8 cellular contexts compared by ENCODE assay signal in the genomic region with DNA sequence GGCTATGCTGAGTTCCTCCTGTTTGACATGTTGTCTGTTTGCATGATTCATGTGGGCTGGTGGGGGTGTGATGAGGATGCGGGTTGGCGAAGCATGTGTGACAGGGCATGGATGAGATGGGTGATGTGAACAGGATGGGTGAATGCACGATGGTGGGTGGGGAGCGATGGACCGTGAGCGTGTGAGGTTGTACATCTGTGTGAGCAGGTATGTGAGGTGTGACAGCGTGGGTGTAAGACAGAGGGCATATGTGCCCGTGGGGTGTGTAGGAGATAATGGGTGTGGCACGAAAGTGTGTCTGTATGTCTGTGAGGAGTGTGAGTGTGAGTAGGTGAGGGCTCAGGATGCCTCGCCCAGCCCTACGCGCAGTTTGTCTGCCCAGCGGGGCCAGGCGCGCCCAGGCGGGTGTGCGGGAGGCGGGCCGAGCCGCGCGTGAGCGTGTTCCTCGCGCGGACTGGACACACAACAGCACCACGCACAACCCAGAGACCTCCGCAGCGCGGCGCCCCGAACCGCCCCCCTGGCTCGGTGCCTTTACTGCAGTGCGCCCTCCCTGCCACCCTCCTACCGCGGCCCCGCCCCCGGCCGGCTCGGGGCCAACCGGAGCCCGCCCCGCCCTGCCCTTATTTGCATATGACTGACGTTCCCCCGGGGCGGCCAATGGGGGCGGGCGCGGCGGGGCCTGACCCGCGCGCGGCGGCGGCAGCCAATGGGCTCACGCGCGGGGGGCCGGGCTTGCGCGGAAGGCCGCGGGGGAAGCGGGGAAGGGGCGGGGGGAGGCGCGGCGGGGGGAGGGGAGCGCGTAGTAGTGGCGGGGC. TPM values are rescaled to one million over a fixed set of nuclear protein-coding genes. Genes with fewer than 3 reads are reported as not detected.
A peak's percentile ranks its signal among the peaks of the same experiment; 100 is the strongest.
DNase-seq lines count a peak whose midpoint lies in the region; ATAC-seq and TF ChIP-seq lines count a peak whose summit lies in the region.

No MANE protein-coding gene starts in this region.

- H3K27me3 Mint-ChIP-seq in activated T-helper 1 cell treated with anti-CD3 and anti-CD28 coated beads, Interleukin-12 subunit alpha, Interleukin-12 subunit beta, Interleukin-2, Interleukin-4 antibody, amounts not matched to agents 30 ng/mL and 10 ng/mL and 1 ng/mL, durations not matched to agents 14 hours and 24 hours and 36 hours (ENCODE audit: insufficient read depth) = no peaks in the 10 kb centered on the region
- H3K27me3 Mint-ChIP-seq in natural killer cell treated with Interleukin-12 subunit alpha and Interleukin-12 subunit beta and Interleukin-15 and Interleukin-18, amount 100 ng/mL, for 72 hours = no peaks in the 10 kb centered on the region

- DNase-seq in DMS79 treated with DMSO at 0.1 percent for 48 hours (lab: John Stamatoyannopoulos, UW) (peak; percentile 84), Peyer's patch (peak; percentile 96 to 98 (median 98)), fibroblast of pulmonary artery (ENCODE audit: low read depth) (peak; percentile 92)
- peak; percentile 92 for DNase-seq in activated T-helper 1 cell treated with anti-CD3 and anti-CD28 coated beads, Interleukin-12 subunit alpha, Interleukin-12 subunit beta, Interleukin-2, Interleukin-4 antibody, amounts not matched to agents 30 ng/mL and 10 ng/mL and 1 ng/mL, durations not matched to agents 14 hours and 24 hours and 36 hours (ENCODE audit: low spot score)
- DNase-seq in natural killer cell treated with Interleukin-12 subunit alpha and Interleukin-12 subunit beta and Interleukin-15 and Interleukin-18, amount 100 ng/mL, for 72 hours (ENCODE audit: low spot score) = peak; percentile 97
- peak; percentile 93 to 99 (median 96) for DNase-seq in stimulated activated naive CD4-positive, alpha-beta T cell (lab: John Stamatoyannopoulos, UW)

- peak overlapping the region; percentile 50; the same call in 1 of the 2 replicates for H2AFZ ChIP-seq in KMS-11 (ENCODE audit: low read depth)

- H3K9ac ChIP-seq in KMS-11 = no peak overlapping the region; the same call in 1 of the 2 replicates

- H3K4me1 ChIP-seq in KMS-11 (ENCODE audit: low read depth, poor library complexity, severe bottlenecking) (peaks cover 56% of the 10 kb centered on the region), Peyer's patch (peaks cover 14 to 69% (median 49%) of the 10 kb centered on the region in 4 donors)

- no peaks in the 10 kb centered on the region for H4K20me1 ChIP-seq in KMS-11 (ENCODE audit: insufficient read depth)

- H3K9me3 Mint-ChIP-seq in activated T-helper 1 cell treated with anti-CD3 and anti-CD28 coated beads, Interleukin-12 subunit alpha, Interleukin-12 subunit beta, Interleukin-2, Interleukin-4 antibody, amounts not matched to agents 30 ng/mL and 10 ng/mL and 1 ng/mL, durations not matched to agents 14 hours and 24 hours and 36 hours = no peaks in the 10 kb centered on the region
- no peaks in the 10 kb centered on the region for H3K9me3 Mint-ChIP-seq in natural killer cell treated with Interleukin-12 subunit alpha and Interleukin-12 subunit beta and Interleukin-15 and Interleukin-18, amount 100 ng/mL, for 72 hours

- H3K4me3 ChIP-seq in KMS-11 (IDR thresholded peaks at IDR 0.05; ENCODE audit: insufficient read depth, low read depth, low read length) = no peak overlapping the region
- peak overlapping the region; percentile 55 to 89 (median 72) for H3K4me3 ChIP-seq in Peyer's patch
- peak overlapping the region; percentile 43 for H3K4me3 ChIP-seq in fibroblast of pulmonary artery (replicated peaks; ENCODE audit: low read depth, low read length)

- intact Hi-C loops in activated T-helper 1 cell treated with anti-CD3 and anti-CD28 coated beads, Interleukin-12 subunit alpha, Interleukin-12 subunit beta, Interleukin-2, Interleukin-4 antibody, amounts not matched to agents 30 ng/mL and 10 ng/mL and 1 ng/mL, durations not matched to agents 14 hours and 24 hours and 36 hours (cut with micrococcal nuclease) = loop anchor here (1.0 to 5.0 kb wide), 12 partner anchors 15 to 206 kb away; a partner anchor contains a TSS

- H3K79me2 ChIP-seq in KMS-11 (ENCODE audit: insufficient read depth, low read depth) = no peaks in the 10 kb centered on the region

- no peak overlapping the region for H3K4me3 Mint-ChIP-seq in activated T-helper 1 cell treated with anti-CD3 and anti-CD28 coated beads, Interleukin-12 subunit alpha, Interleukin-12 subunit beta, Interleukin-2, Interleukin-4 antibody, amounts not matched to agents 30 ng/mL and 10 ng/mL and 1 ng/mL, durations not matched to agents 14 hours and 24 hours and 36 hours
- no peak overlapping the region for H3K4me3 Mint-ChIP-seq in natural killer cell treated with Interleukin-12 subunit alpha and Interleukin-12 subunit beta and Interleukin-15 and Interleukin-18, amount 100 ng/mL, for 72 hours

- TF ChIP-seq CTCF in KMS-11 (conservative IDR thresholded peaks at IDR 0.05; ENCODE audit: low read depth, low read length) = no peak
- no peak for TF ChIP-seq CTCF in Peyer's patch (IDR thresholded peaks at IDR 0.05)
- no peak for TF ChIP-seq CTCF in fibroblast of pulmonary artery (IDR thresholded peaks at IDR 0.05; ENCODE audit: low read length, missing control alignments)

- peaks cover 8% of the 10 kb centered on the region for H3K36me3 Mint-ChIP-seq in activated T-helper 1 cell treated with anti-CD3 and anti-CD28 coated beads, Interleukin-12 subunit alpha, Interleukin-12 subunit beta, Interleukin-2, Interleukin-4 antibody, amounts not matched to agents 30 ng/mL and 10 ng/mL and 1 ng/mL, durations not matched to agents 14 hours and 24 hours and 36 hours (ENCODE audit: low read depth)
- no peaks in the 10 kb centered on the region for H3K36me3 Mint-ChIP-seq in natural killer cell treated with Interleukin-12 subunit alpha and Interleukin-12 subunit beta and Interleukin-15 and Interleukin-18, amount 100 ng/mL, for 72 hours

- H3K27ac ChIP-seq in KMS-11 = no peak overlapping the region
- peak overlapping the region; percentile 89 to 99 (median 96) for H3K27ac ChIP-seq in Peyer's patch

- peaks cover 46% of the 10 kb centered on the region for H3K4me1 Mint-ChIP-seq in activated T-helper 1 cell treated with anti-CD3 and anti-CD28 coated beads, Interleukin-12 subunit alpha, Interleukin-12 subunit beta, Interleukin-2, Interleukin-4 antibody, amounts not matched to agents 30 ng/mL and 10 ng/mL and 1 ng/mL, durations not matched to agents 14 hours and 24 hours and 36 hours (ENCODE audit: low read depth)
- H3K4me1 Mint-ChIP-seq in natural killer cell treated with Interleukin-12 subunit alpha and Interleukin-12 subunit beta and Interleukin-15 and Interleukin-18, amount 100 ng/mL, for 72 hours (ENCODE audit: low read depth in 2 of 2) = peaks cover 33 to 35% of the 10 kb centered on the region in 2 donors

- TF ChIP-seq POLR2A in Peyer's patch (IDR thresholded peaks at IDR 0.05) = peak in 1 of 2 donors; percentile 53

- peak; percentile 38 for ATAC-seq in GM21786 (IDR thresholded peaks at IDR 0.05; ENCODE audit: unreplicated experiment)
- ATAC-seq in natural killer cell treated with Interleukin-12 subunit alpha and Interleukin-12 subunit beta and Interleukin-15 and Interleukin-18, amount 100 ng/mL, for 72 hours = peak; percentile 83 to 90

- H3K4me2 ChIP-seq in KMS-11 = peak overlapping the region; percentile 68

- H3K27ac Mint-ChIP-seq in activated T-helper 1 cell treated with anti-CD3 and anti-CD28 coated beads, Interleukin-12 subunit alpha, Interleukin-12 subunit beta, Interleukin-2, Interleukin-4 antibody, amounts not matched to agents 30 ng/mL and 10 ng/mL and 1 ng/mL, durations not matched to agents 14 hours and 24 hours and 36 hours = no peak overlapping the region
- H3K27ac Mint-ChIP-seq in natural killer cell treated with Interleukin-12 subunit alpha and Interleukin-12 subunit beta and Interleukin-15 and Interleukin-18, amount 100 ng/mL, for 72 hours = no peak overlapping the region

- no peaks in the 10 kb centered on the region for H3K36me3 ChIP-seq in KMS-11 (ENCODE audit: insufficient read depth)
- peaks cover 0 to 19% (median 0%) of the 10 kb centered on the region in 3 donors for H3K36me3 ChIP-seq in Peyer's patch

- no peaks in the 10 kb centered on the region for H3K9me3 ChIP-seq in Peyer's patch

- H3K27me3 ChIP-seq in KMS-11 (ENCODE audit: insufficient read depth, low read depth) = no peaks in the 10 kb centered on the region
- H3K27me3 ChIP-seq in Peyer's patch = no peaks in the 10 kb centered on the region

RNA-seq across cellular contexts. Expression of a gene that starts 14.4 kb away (rescaled TPM):
- total RNA-seq in Peyer's patch = 10 to 100 TPM; 40.5 to 72.8 (median 67.2) TPM
- total RNA-seq in activated T-helper 1 cell treated with anti-CD3 and anti-CD28 coated beads, Interleukin-12 subunit alpha, Interleukin-12 subunit beta, Interleukin-2, Interleukin-4 antibody, amounts not matched to agents 30 ng/mL and 10 ng/mL and 1 ng/mL, durations not matched to agents 14 hours and 24 hours and 36 hours = 66.9 and 68.0 TPM in 2 replicates
- 100 to 1,000 TPM; 110 to 115 TPM for total RNA-seq in natural killer cell treated with Interleukin-12 subunit alpha and Interleukin-12 subunit beta and Interleukin-15 and Interleukin-18, amount 100 ng/mL, for 72 hours

RNA-seq across cellular contexts. Expression of a gene that starts 18.5 kb away (rescaled TPM):
- 1 to 10 TPM in 2 of 4 donors, not detected in 2; 1.1 TPM for total RNA-seq in Peyer's patch
- total RNA-seq in activated T-helper 1 cell treated with anti-CD3 and anti-CD28 coated beads, Interleukin-12 subunit alpha, Interleukin-12 subunit beta, Interleukin-2, Interleukin-4 antibody, amounts not matched to agents 30 ng/mL and 10 ng/mL and 1 ng/mL, durations not matched to agents 14 hours and 24 hours and 36 hours = 1.0 and 1.4 TPM in 2 replicates
- total RNA-seq in natural killer cell treated with Interleukin-12 subunit alpha and Interleukin-12 subunit beta and Interleukin-15 and Interleukin-18, amount 100 ng/mL, for 72 hours = 1 to 10 TPM in 1 of 2 donors, under 1 TPM in 1; 0.64 to 1.0 TPM

RNA-seq across cellular contexts. Expression of a gene that starts 19.0 kb away (rescaled TPM):
- total RNA-seq in Peyer's patch = 10 to 100 TPM in 2 of 4 donors, 1 to 10 TPM in 2; 8.6 to 42.1 (median 10.2) TPM
- total RNA-seq in activated T-helper 1 cell treated with anti-CD3 and anti-CD28 coated beads, Interleukin-12 subunit alpha, Interleukin-12 subunit beta, Interleukin-2, Interleukin-4 antibody, amounts not matched to agents 30 ng/mL and 10 ng/mL and 1 ng/mL, durations not matched to agents 14 hours and 24 hours and 36 hours = 48.7 and 50.1 TPM in 2 replicates
- 10 to 100 TPM; 16.9 to 40.2 TPM for total RNA-seq in natural killer cell treated with Interleukin-12 subunit alpha and Interleukin-12 subunit beta and Interleukin-15 and Interleukin-18, amount 100 ng/mL, for 72 hours

RNA-seq across cellular contexts. Expression of a gene that starts 28.5 kb away (rescaled TPM):
- 10 to 100 TPM; 13.2 to 85.4 (median 49.3) TPM for total RNA-seq in Peyer's patch
- total RNA-seq in activated T-helper 1 cell treated with anti-CD3 and anti-CD28 coated beads, Interleukin-12 subunit alpha, Interleukin-12 subunit beta, Interleukin-2, Interleukin-4 antibody, amounts not matched to agents 30 ng/mL and 10 ng/mL and 1 ng/mL, durations not matched to agents 14 hours and 24 hours and 36 hours = 71.9 and 78.4 TPM in 2 replicates
- 10 to 100 TPM; 29.5 to 47.8 TPM for total RNA-seq in natural killer cell treated with Interleukin-12 subunit alpha and Interleukin-12 subunit beta and Interleukin-15 and Interleukin-18, amount 100 ng/mL, for 72 hours

RNA-seq across cellular contexts. Expression of a gene that starts 29.7 kb away (rescaled TPM):
- not detected for total RNA-seq in Peyer's patch
- total RNA-seq in activated T-helper 1 cell treated with anti-CD3 and anti-CD28 coated beads, Interleukin-12 subunit alpha, Interleukin-12 subunit beta, Interleukin-2, Interleukin-4 antibody, amounts not matched to agents 30 ng/mL and 10 ng/mL and 1 ng/mL, durations not matched to agents 14 hours and 24 hours and 36 hours = 0.56 and 2.1 TPM in 2 replicates
- 1 to 10 TPM; 1.4 to 1.6 TPM for total RNA-seq in natural killer cell treated with Interleukin-12 subunit alpha and Interleukin-12 subunit beta and Interleukin-15 and Interleukin-18, amount 100 ng/mL, for 72 hours
